ENCODE assay signal across 12 cellular contexts in the genomic region with DNA sequence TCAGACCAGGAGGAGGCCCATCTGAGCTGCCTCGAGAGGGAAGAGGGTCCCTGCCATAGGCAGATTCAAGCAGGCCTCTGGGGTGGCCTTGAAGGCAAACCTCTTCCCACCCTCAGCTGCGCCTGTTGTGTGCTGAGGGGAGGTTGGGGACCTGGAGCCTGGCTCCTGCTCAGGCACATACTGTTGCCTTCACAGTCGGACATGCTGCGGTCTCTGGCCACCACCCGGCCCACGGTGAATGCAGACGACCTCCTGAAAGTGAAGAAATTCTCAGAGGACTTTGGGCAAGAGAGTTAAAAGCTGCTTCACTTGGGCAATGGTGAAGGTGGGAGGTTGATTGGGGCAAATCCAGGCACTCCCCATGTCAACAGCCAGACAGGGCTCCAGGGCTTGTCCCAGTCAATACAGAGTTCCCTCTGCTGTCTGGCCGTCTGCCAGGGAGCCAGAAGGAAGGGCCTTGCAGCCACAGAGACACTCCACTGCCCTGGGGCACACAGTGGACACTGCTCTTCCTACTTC. TPM values are rescaled to one million over a fixed set of nuclear protein-coding genes. Genes with fewer than 3 reads are reported as not detected.
DNase-seq lines count a peak whose midpoint lies in the region; ATAC-seq and TF ChIP-seq lines count a peak whose summit lies in the region.
"Had no signal": no experiment of that assay in that cellular context is flagged by ENCODE, and none has a peak within 500 bp of the region (broad histone marks: within the 10 kb centered on the region; RNA-seq: fewer than 3 reads in every experiment).

No MANE protein-coding gene starts in this region.

- H3K27ac ChIP-seq in SK-N-SH (ENCODE audit: low read depth in 2 of 2, low read length in 1 of 2), result peak overlapping the region in 1 of 2 experiments; percentile 40; a peak in 1 of 4 replicates
- H3K27ac ChIP-seq: tibial artery had no signal

- H3K9me2 ChIP-seq in SK-N-SH, result no peaks in the 10 kb centered on the region

- H3K36me3 ChIP-seq in SK-N-SH (replicated peaks in 1 of 2; ENCODE audit: control insufficient read depth in 1 of 2, insufficient read depth in 2 of 2, low read length in 1 of 2), result peaks cover 59 to 77% of the 10 kb centered on the region in 2 experiments

- CTCF ChIA-PET in SK-N-SH (lab: Yijun Ruan, JAX), result interaction anchor here (1.0 kb wide), 2 partner anchors 174 to 476 kb away, joined by 3 read pairs; no protein-coding TSS in a partner anchor

- H3K9ac ChIP-seq in SK-N-SH, result no peak overlapping the region
- H3K9ac ChIP-seq: neural progenitor cell had no signal

- no peak for TF ChIP-seq EP300 in SK-N-SH (IDR thresholded peaks at IDR 0.05; ENCODE audit: borderline replicate concordance in 1 of 2, low read depth in 1 of 2, low read length in 1 of 2)

- 44% methylated on average over 2 of the region's 8 CpGs for WGBS in SK-N-SH (ENCODE audit: low lambda C conversion rate)

- H2AFZ ChIP-seq in SK-N-SH (ENCODE audit: low read depth), result no peak overlapping the region
- H2AFZ ChIP-seq: neural progenitor cell had no signal

- no peak overlapping the region for H3K4me2 ChIP-seq in SK-N-SH
- H3K4me2 ChIP-seq: neural progenitor cell had no signal

- POLR2A ChIA-PET in SK-N-SH (lab: Yijun Ruan, JAX), result interaction anchor here (1.4 kb wide), 1 partner anchor 12 kb away, joined by 7 read pairs; no protein-coding TSS in a partner anchor

- H3K9me3 ChIP-seq in SK-N-SH, result no peaks in the 10 kb centered on the region
- H3K9me3 ChIP-seq: tibial artery had no signal

- ATAC-seq in left lobe of liver, result peak; percentile 68
- no peak for ATAC-seq in GM21528 (IDR thresholded peaks at IDR 0.05; ENCODE audit: low FRiP score, unreplicated experiment)
- no peak for ATAC-seq in GM19397 (IDR thresholded peaks at IDR 0.05; ENCODE audit: unreplicated experiment)

- H4K20me1 ChIP-seq in SK-N-SH (ENCODE audit: insufficient read depth), result peaks cover 66% of the 10 kb centered on the region

- H3K4me1 ChIP-seq in SK-N-SH (ENCODE audit: control insufficient read depth in 1 of 2, insufficient read depth in 2 of 2, low read depth in 1 of 2, low read length in 1 of 2), result peaks cover 11 to 33% of the 10 kb centered on the region in 2 experiments

- no peaks in the 10 kb centered on the region for H3K27me3 ChIP-seq in SK-N-SH (ENCODE audit: insufficient read depth)
- H3K27me3 ChIP-seq: neural progenitor cell, tibial artery had no signal

- peak; percentile 73 for DNase-seq in DMS 273 (lab: John Stamatoyannopoulos, UW; ENCODE audit: unreplicated experiment)
- DNase-seq in DMS 273 treated with DMSO at 0.1 percent for 48 hours (lab: John Stamatoyannopoulos, UW), result no peak
- peak; percentile 57 for DNase-seq in SK-N-SH
- peak; percentile 93 for DNase-seq in left lobe of liver (ENCODE audit: low spot score)
- peak; percentile 18 for DNase-seq in stimulated activated CD8-positive, alpha-beta memory T cell treated with anti-CD3 and anti-CD28 coated beads, Interleukin-4, amount 100 ng/mL, for 48 hours
- DNase-seq in islet precursor cell, result no peak
- DNase-seq: SW 1271 had no signal

- no peak overlapping the region for H3K4me3 ChIP-seq in SK-N-SH (ENCODE audit: low read depth in 2 of 2, low read length in 1 of 2)
- H3K4me3 ChIP-seq: neural progenitor cell, tibial artery had no signal

- H3K79me2 ChIP-seq in SK-N-SH (ENCODE audit: insufficient read depth), result peaks cover 81% of the 10 kb centered on the region

- peaks cover 19% of the 10 kb centered on the region for H3F3A ChIP-seq in SK-N-SH (replicated peaks; ENCODE audit: insufficient read depth)

- TF ChIP-seq CTCF in SK-N-SH (IDR thresholded peaks at IDR 0.05), result no peak

- TF ChIP-seq RAD21 in SK-N-SH (IDR thresholded peaks at IDR 0.05; ENCODE audit: low read length), result no peak

TF ChIP-seq in SK-N-SH, 30 proteins besides CTCF, POLR2A, EP300 and RAD21:
- TF ChIP-seq RXRA (IDR thresholded peaks at IDR 0.05; ENCODE audit: borderline replicate concordance, low read depth) (no peak), ELF1 (IDR thresholded peaks at IDR 0.05) (no peak)
- TF ChIP-seq, protein P1, sequence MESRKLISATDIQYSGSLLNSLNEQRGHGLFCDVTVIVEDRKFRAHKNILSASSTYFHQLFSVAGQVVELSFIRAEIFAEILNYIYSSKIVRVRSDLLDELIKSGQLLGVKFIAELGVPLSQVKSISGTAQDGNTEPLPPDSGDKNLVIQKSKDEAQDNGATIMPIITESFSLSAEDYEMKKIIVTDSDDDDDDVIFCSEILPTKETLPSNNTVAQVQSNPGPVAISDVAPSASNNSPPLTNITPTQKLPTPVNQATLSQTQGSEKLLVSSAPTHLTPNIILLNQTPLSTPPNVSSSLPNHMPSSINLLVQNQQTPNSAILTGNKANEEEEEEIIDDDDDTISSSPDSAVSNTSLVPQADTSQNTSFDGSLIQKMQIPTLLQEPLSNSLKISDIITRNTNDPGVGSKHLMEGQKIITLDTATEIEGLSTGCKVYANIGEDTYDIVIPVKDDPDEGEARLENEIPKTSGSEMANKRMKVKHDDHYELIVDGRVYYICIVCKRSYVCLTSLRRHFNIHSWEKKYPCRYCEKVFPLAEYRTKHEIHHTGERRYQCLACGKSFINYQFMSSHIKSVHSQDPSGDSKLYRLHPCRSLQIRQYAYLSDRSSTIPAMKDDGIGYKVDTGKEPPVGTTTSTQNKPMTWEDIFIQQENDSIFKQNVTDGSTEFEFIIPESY (IDR thresholded peaks at IDR 0.05; ENCODE audit: borderline replicate concordance, low read depth), result no peak
TF ChIP-seq in SK-N-SH: peak in this region for 0.

RNA-seq across cellular contexts. Expression of a gene that starts 6.3 kb away (rescaled TPM):
- polyA plus RNA-seq in SK-N-SH (2012; rRNA removed), result 21.4 and 22.0 TPM in 2 replicates
- 21.3 and 22.0 TPM in 2 replicates for polyA plus RNA-seq in SK-N-SH (2012; cell fraction: cytosol; rRNA removed)
- polyA plus RNA-seq in SK-N-SH (2012; cell fraction: nucleus; rRNA removed), result 11.5 and 13.6 TPM in 2 replicates
- total RNA-seq in left lobe of liver, result 22.0 TPM

RNA-seq across cellular contexts. Expression of a gene that starts 12.9 kb away (rescaled TPM):
- polyA plus RNA-seq in SK-N-SH (2012; rRNA removed), result 18.4 and 20.8 TPM in 2 replicates
- polyA plus RNA-seq in SK-N-SH (2012; cell fraction: cytosol; rRNA removed), result 12.9 and 17.4 TPM in 2 replicates
- 46.5 and 50.8 TPM in 2 replicates for polyA plus RNA-seq in SK-N-SH (2012; cell fraction: nucleus; rRNA removed)
- total RNA-seq in left lobe of liver, result 12.9 TPM

RNA-seq across cellular contexts. Expression of a gene that starts 15.3 kb away (rescaled TPM):
- 30.2 and 37.2 TPM in 2 replicates for polyA plus RNA-seq in SK-N-SH (2012; rRNA removed)
- 18.8 and 25.3 TPM in 2 replicates for polyA plus RNA-seq in SK-N-SH (2012; cell fraction: cytosol; rRNA removed)
- polyA plus RNA-seq in SK-N-SH (2012; cell fraction: nucleus; rRNA removed), result 36.7 and 41.4 TPM in 2 replicates
- 27.8 TPM for total RNA-seq in left lobe of liver

RNA-seq across cellular contexts. Expression of a gene that starts 15.5 kb away (rescaled TPM):
- polyA plus RNA-seq in SK-N-SH (2012; rRNA removed), result 19.0 and 22.8 TPM in 2 replicates
- polyA plus RNA-seq in SK-N-SH (2012; cell fraction: cytosol; rRNA removed), result 24.7 and 29.3 TPM in 2 replicates
- polyA plus RNA-seq in SK-N-SH (2012; cell fraction: nucleus; rRNA removed), result 16.0 and 18.5 TPM in 2 replicates
- 8.1 TPM for total RNA-seq in left lobe of liver

RNA-seq across cellular contexts. Expression of a gene that starts 27.5 kb away (rescaled TPM):
- not detected in 2 replicates for polyA plus RNA-seq in SK-N-SH (2012; rRNA removed)
- not detected in 2 replicates for polyA plus RNA-seq in SK-N-SH (2012; cell fraction: cytosol; rRNA removed)
- 0.14 TPM in 1 of 2 replicates, not detected in the other for polyA plus RNA-seq in SK-N-SH (2012; cell fraction: nucleus; rRNA removed)
- total RNA-seq in left lobe of liver, result 3.1 TPM
- total RNA-seq: A172 had no signal

Comparison
In these comparisons a context has a peak if more than half of its experiments do, and no peak if none do; other contexts are left out.
1. DNase-seq: peak in DMS 273 (single experiment), SK-N-SH (single experiment), left lobe of liver (single experiment) and stimulated activated CD8-positive, alpha-beta memory T cell treated with anti-CD3 and anti-CD28 coated beads, Interleukin-4, amount 100 ng/mL, for 48 hours (single experiment); none in DMS 273 treated with DMSO at 0.1 percent for 48 hours (single experiment) and islet precursor cell (single experiment).